Comparison of ENCODE assay signal across 11 cellular contexts in genomic region chr16:84612686-84613085, GRCh38.
"Had no signal": no experiment of that assay in that cellular context is flagged by ENCODE, and none has a peak within 500 bp of the region (broad histone marks: within the 10 kb centered on the region; RNA-seq: fewer than 3 reads in every experiment).

No MANE protein-coding gene starts in this region.

- H3K4me3 ChIP-seq: body of pancreas, gastroesophageal sphincter, thyroid gland had no signal

- H3K9me3 ChIP-seq: body of pancreas, gastroesophageal sphincter, thyroid gland had no signal

- DNase-seq: activated CD4-positive, alpha-beta T cell treated with anti-CD3 and anti-CD28 coated beads for 1 hour; activated CD8-positive, alpha-beta memory T cell treated with anti-CD3 and anti-CD28 coated beads for 24 hours; body of pancreas; central memory CD4-positive, alpha-beta T cell; left ventricle myocardium superior; mesendoderm; stimulated activated CD4-positive, alpha-beta T cell treated with anti-CD3 and anti-CD28 coated beads, Interleukin-15, amount 100 ng/mL, for 24 hours; stimulated activated CD4-positive, alpha-beta T cell treated with anti-CD3 and anti-CD28 coated beads, Interleukin-4, amount 100 ng/mL, for 24 hours; thyroid gland had no signal

- ATAC-seq: body of pancreas, gastroesophageal sphincter, left ventricle myocardium superior, SK-N-SH treated with all-trans-retinoic acid at 6 μM for 48 hours had no signal

- H3K27ac ChIP-seq: body of pancreas, gastroesophageal sphincter, thyroid gland had no signal

- H3K27me3 ChIP-seq: body of pancreas, thyroid gland had no signal

- H3K36me3 ChIP-seq: gastroesophageal sphincter, thyroid gland had no signal
